8 cellular contexts compared by ENCODE assay signal in the genomic region with DNA sequence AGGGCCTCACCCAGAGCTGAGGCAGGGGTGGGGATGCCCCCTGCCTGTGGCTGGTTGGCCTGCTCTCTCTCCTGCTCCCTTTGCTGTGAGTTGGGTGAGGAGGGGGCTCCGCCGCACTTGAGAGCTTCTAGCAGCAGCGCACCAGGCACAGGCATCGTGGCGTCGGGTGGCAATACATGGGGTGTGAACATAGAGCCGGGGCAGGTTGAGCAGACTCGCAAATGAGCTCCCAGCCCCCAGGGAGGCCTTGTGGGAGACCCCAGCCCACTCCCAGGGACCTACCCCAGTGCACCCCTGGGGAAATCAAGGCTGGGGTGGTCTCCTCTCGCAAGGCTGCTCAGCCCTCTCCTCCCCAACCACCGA. TPM values are rescaled to one million over a fixed set of nuclear protein-coding genes. Genes with fewer than 3 reads are reported as not detected.
"Had no signal": no experiment of that assay in that cellular context is flagged by ENCODE, and none has a peak within 500 bp of the region (broad histone marks: within the 10 kb centered on the region; RNA-seq: fewer than 3 reads in every experiment).

No MANE protein-coding gene starts in this region.

- FAIRE-seq: H54 had no signal

- ATAC-seq: GM23338 had no signal

- H3K4me2 ChIP-seq: GM23338 had no signal

- H3K4me1 ChIP-seq: HAP-1 had no signal

- H3K4me3 ChIP-seq: GM23248, GM23338, HAP-1 had no signal

- H2AFZ ChIP-seq: GM23248, GM23338 had no signal

- H3K9ac ChIP-seq: GM23248 had no signal

- DNase-seq: GM23248, GOT3, H9, HCEC 1CT, HFFc6 had no signal

- H3K27ac ChIP-seq: GM23248 had no signal

- H3K9me3 ChIP-seq: HAP-1 had no signal

- H3K36me3 ChIP-seq: HAP-1 had no signal

RNA-seq across cellular contexts. Expression of a gene that starts 54.5 kb away (rescaled TPM):
- total RNA-seq: GM23248 had no signal
- polyA plus RNA-seq: GM23248 had no signal
